In the genomic region with DNA sequence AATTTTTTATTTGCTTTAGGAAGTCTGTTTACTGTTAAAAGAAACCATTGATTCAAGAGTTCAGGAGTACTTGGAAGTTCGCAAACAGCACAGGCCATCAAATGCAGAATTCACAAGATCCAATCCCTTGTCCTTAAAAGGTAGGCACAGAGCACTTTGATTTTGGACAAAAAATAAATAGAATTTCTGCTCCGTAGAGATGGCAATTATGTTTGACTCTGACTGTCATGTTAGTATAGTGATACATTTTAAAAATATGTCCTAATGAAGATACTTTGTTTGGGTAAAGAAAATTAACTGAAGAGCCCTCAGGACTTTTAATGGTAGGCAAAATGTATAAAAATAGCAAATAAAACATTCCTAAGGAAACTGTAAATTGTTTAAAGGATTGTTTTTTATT, we compare ENCODE assay signal across 27 cellular contexts.
"Had no signal": no experiment of that assay in that cellular context is flagged by ENCODE, and none has a peak within 500 bp of the region (broad histone marks: within the 10 kb centered on the region; RNA-seq: fewer than 3 reads in every experiment).

No MANE protein-coding gene starts in this region.

- H3K9me3 ChIP-seq: esophagus muscularis mucosa, gastrocnemius medialis had no signal

- H3K27me3 ChIP-seq: brain microvascular endothelial cell, esophagus muscularis mucosa, foreskin keratinocyte, gastrocnemius medialis, heart right ventricle had no signal

- H3K4me3 Mint-ChIP-seq: activated B cell treated with CpG ODN at 0.5 μM for 24 hours; activated CD4-positive, alpha-beta memory T cell treated with anti-CD3 and anti-CD28 coated beads for 36 hours; activated CD4-positive, alpha-beta T cell treated with anti-CD3 and anti-CD28 coated beads, Interleukin-2, amount 10 ng/mL, durations not matched to agents 24 days and 14 days; activated CD8-positive, alpha-beta memory T cell treated with anti-CD3 and anti-CD28 coated beads, Interleukin-2, amount 10 ng/mL, durations not matched to agents 7 days and 5 days; activated CD8-positive, alpha-beta T cell treated with anti-CD3 and anti-CD28 coated beads, Interleukin-2, amount 10 ng/mL, durations not matched to agents 7 days and 5 days; activated naive CD4-positive, alpha-beta T cell treated with anti-CD3 and anti-CD28 coated beads, Interleukin-2, amount 10 ng/mL, durations not matched to agents 7 days and 5 days; activated naive CD8-positive, alpha-beta T cell treated with anti-CD3 and anti-CD28 coated beads, Interleukin-2, amount 10 ng/mL, durations not matched to agents 7 days and 5 days; activated T-cell treated with anti-CD3 and anti-CD28 coated beads, Interleukin-2, amount 50 U/mL, for 72 hours; central memory CD8-positive, alpha-beta T cell; effector memory CD8-positive, alpha-beta T cell had no signal

- H3K4me3 ChIP-seq: esophagus muscularis mucosa, gastrocnemius medialis, heart right ventricle had no signal

- H3K27me3 Mint-ChIP-seq: activated B cell treated with CpG ODN at 0.5 μM for 24 hours; activated CD4-positive, alpha-beta memory T cell treated with anti-CD3 and anti-CD28 coated beads for 36 hours; activated CD4-positive, alpha-beta T cell treated with anti-CD3 and anti-CD28 coated beads, Interleukin-2, amount 10 ng/mL, durations not matched to agents 24 days and 14 days; activated CD8-positive, alpha-beta memory T cell treated with anti-CD3 and anti-CD28 coated beads, Interleukin-2, amount 10 ng/mL, durations not matched to agents 7 days and 5 days; activated naive CD4-positive, alpha-beta T cell treated with anti-CD3 and anti-CD28 coated beads, Interleukin-2, amount 10 ng/mL, durations not matched to agents 7 days and 5 days; activated naive CD8-positive, alpha-beta T cell treated with anti-CD3 and anti-CD28 coated beads, Interleukin-2, amount 10 ng/mL, durations not matched to agents 7 days and 5 days; central memory CD8-positive, alpha-beta T cell; effector memory CD8-positive, alpha-beta T cell had no signal

- H3K27ac ChIP-seq: brain microvascular endothelial cell, esophagus muscularis mucosa, gastrocnemius medialis, heart right ventricle had no signal

- H3K4me1 Mint-ChIP-seq: activated B cell treated with CpG ODN at 0.5 μM for 24 hours had no signal

- H3K9me3 Mint-ChIP-seq: activated naive CD4-positive, alpha-beta T cell treated with anti-CD3 and anti-CD28 coated beads, Interleukin-2, amount 10 ng/mL, durations not matched to agents 7 days and 5 days; activated naive CD4-positive, alpha-beta T cell treated with anti-CD3 and anti-CD28 coated beads, Interleukin-2, amount 50 U/mL, for 72 hours; activated T-cell treated with anti-CD3 and anti-CD28 coated beads, Interleukin-2, amount 50 U/mL, for 72 hours; central memory CD8-positive, alpha-beta T cell; effector memory CD8-positive, alpha-beta T cell had no signal

- H3K4me1 ChIP-seq: gastrocnemius medialis had no signal

- H3K36me3 ChIP-seq: brain microvascular endothelial cell, esophagus muscularis mucosa had no signal

- H3K27ac Mint-ChIP-seq: activated B cell treated with CpG ODN at 0.5 μM for 24 hours; activated CD4-positive, alpha-beta memory T cell treated with anti-CD3 and anti-CD28 coated beads for 36 hours; activated CD4-positive, alpha-beta T cell treated with anti-CD3 and anti-CD28 coated beads, Interleukin-2, amount 10 ng/mL, durations not matched to agents 24 days and 14 days; activated CD8-positive, alpha-beta memory T cell treated with anti-CD3 and anti-CD28 coated beads, Interleukin-2, amount 10 ng/mL, durations not matched to agents 7 days and 5 days; activated CD8-positive, alpha-beta T cell treated with anti-CD3 and anti-CD28 coated beads, Interleukin-2, amount 10 ng/mL, durations not matched to agents 7 days and 5 days; activated naive CD4-positive, alpha-beta T cell treated with anti-CD3 and anti-CD28 coated beads, Interleukin-2, amount 10 ng/mL, durations not matched to agents 7 days and 5 days; activated naive CD4-positive, alpha-beta T cell treated with anti-CD3 and anti-CD28 coated beads, Interleukin-2, amount 50 U/mL, for 72 hours; activated naive CD8-positive, alpha-beta T cell treated with anti-CD3 and anti-CD28 coated beads, Interleukin-2, amount 10 ng/mL, durations not matched to agents 7 days and 5 days; activated T-cell treated with anti-CD3 and anti-CD28 coated beads, Interleukin-2, amount 50 U/mL, for 72 hours; effector memory CD8-positive, alpha-beta T cell had no signal

- ATAC-seq: activated CD4-positive, CD25-positive, alpha-beta regulatory T cell treated with anti-CD3 and anti-CD28 coated beads, Interleukin-2, amount 50 U/mL, for 24 hours; activated CD8-positive, alpha-beta memory T cell treated with anti-CD3 and anti-CD28 coated beads, Interleukin-2, amount 10 ng/mL, durations not matched to agents 7 days and 5 days; activated CD8-positive, alpha-beta T cell treated with anti-CD3 and anti-CD28 coated beads, Interleukin-2, amount 10 ng/mL, durations not matched to agents 7 days and 5 days; activated naive CD4-positive, alpha-beta T cell treated with anti-CD3 and anti-CD28 coated beads, Interleukin-2, amount 50 U/mL, for 72 hours; activated T-cell treated with anti-CD3 and anti-CD28 coated beads, Interleukin-2, amount 50 U/mL, for 72 hours; effector memory CD8-positive, alpha-beta T cell; foreskin keratinocyte; gastrocnemius medialis; heart right ventricle had no signal

- DNase-seq: activated B cell treated with CpG ODN at 0.5 μM for 24 hours; activated CD4-positive, alpha-beta memory T cell treated with anti-CD3 and anti-CD28 coated beads for 36 hours; activated CD4-positive, alpha-beta T cell treated with anti-CD3 and anti-CD28 coated beads, Interleukin-2, amount 10 ng/mL, durations not matched to agents 24 days and 14 days; activated CD8-positive, alpha-beta memory T cell treated with anti-CD3 and anti-CD28 coated beads, Interleukin-2, amount 10 ng/mL, durations not matched to agents 7 days and 5 days; activated CD8-positive, alpha-beta memory T cell treated with anti-CD3 and anti-CD28 coated beads, Interleukin-2, amount 50 U/mL, for 4 hours; activated CD8-positive, alpha-beta T cell treated with anti-CD3 and anti-CD28 coated beads, Interleukin-2, amount 10 ng/mL, durations not matched to agents 7 days and 5 days; activated gamma-delta T cell; activated naive CD4-positive, alpha-beta T cell; activated naive CD4-positive, alpha-beta T cell treated with anti-CD3 and anti-CD28 coated beads, Interleukin-2, amount 10 ng/mL, durations not matched to agents 7 days and 5 days; activated naive CD8-positive, alpha-beta T cell treated with anti-CD3 and anti-CD28 coated beads, Interleukin-2, amount 10 ng/mL, durations not matched to agents 7 days and 5 days; activated T-cell treated with anti-CD3 and anti-CD28 coated beads, Interleukin-2, amount 50 U/mL, for 1 hour; activated T-cell treated with anti-CD3 and anti-CD28 coated beads, Interleukin-2, amount 50 U/mL, for 72 hours; brain microvascular endothelial cell; cortex of kidney; dermis blood vessel endothelial cell; effector CD4-positive, alpha-beta T cell; effector memory CD8-positive, alpha-beta T cell; erythroblast; foreskin keratinocyte; gastrocnemius medialis; glutamatergic neuron; heart right ventricle; T-helper 2 cell had no signal
